In the genomic region with DNA sequence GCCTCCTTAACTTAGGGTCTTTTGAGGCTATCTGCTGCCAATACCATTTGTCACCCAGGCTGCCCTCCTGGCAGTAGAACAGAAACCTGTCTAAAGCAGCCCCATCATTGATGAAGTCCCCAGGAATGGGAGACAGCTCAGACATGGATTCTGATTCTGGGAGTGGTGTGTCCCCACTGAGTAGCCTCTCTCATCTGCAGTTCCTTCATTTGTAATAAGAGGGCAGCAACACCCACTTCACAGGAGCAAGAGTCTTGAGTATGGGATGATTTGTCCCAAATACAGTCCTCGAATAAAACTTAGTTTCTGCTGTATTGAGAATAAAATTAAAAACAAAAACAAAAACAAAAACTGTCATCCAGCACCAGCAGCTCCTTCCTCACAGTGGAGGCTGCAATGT, we compare ENCODE assay signal across 9 cellular contexts.
DNase-seq lines count a peak whose midpoint lies in the region; ATAC-seq, FAIRE-seq and TF ChIP-seq lines count a peak whose summit lies in the region.
"Had no signal": no experiment of that assay in that cellular context is flagged by ENCODE, and none has a peak within 500 bp of the region (broad histone marks: within the 10 kb centered on the region; RNA-seq: fewer than 3 reads in every experiment).

No MANE protein-coding gene starts in this region.

- H2AFZ ChIP-seq in H9 (ENCODE audit: low read length) (no peak overlapping the region), keratinocyte (ENCODE audit: control insufficient read depth, low read length) (no peak overlapping the region)

- no peak for ATAC-seq in GM21423 (IDR thresholded peaks at IDR 0.05; ENCODE audit: unreplicated experiment)

- H4K20me1 ChIP-seq in H9 (ENCODE audit: control insufficient read depth, insufficient read depth, insufficient read length) (no peaks in the 10 kb centered on the region), keratinocyte (ENCODE audit: control insufficient read depth, extremely low read depth, insufficient read depth, low read length) (no peaks in the 10 kb centered on the region)

- H3K4me1 ChIP-seq in Caco-2 (no peaks in the 10 kb centered on the region), H9 (ENCODE audit: insufficient read depth, low read length) (no peaks in the 10 kb centered on the region), keratinocyte (ENCODE audit: control insufficient read depth, extremely low read depth, insufficient read depth, low read length) (no peaks in the 10 kb centered on the region)

- H3K4me2 ChIP-seq in H9 (ENCODE audit: insufficient read depth, insufficient read length, low read length) = no peak overlapping the region
- no peak overlapping the region for H3K4me2 ChIP-seq in keratinocyte (ENCODE audit: control insufficient read depth, extremely low read depth, insufficient read depth, low read depth, low read length)

- no peak overlapping the region for H2BK120ac ChIP-seq in H9 (ENCODE audit: low read depth, low read length, poor library complexity, severe bottlenecking)

- H3K9me1 ChIP-seq in keratinocyte (ENCODE audit: control insufficient read depth, extremely low read depth, insufficient read depth, low read length) = no peaks in the 10 kb centered on the region

- H3K14ac ChIP-seq in H9 (ENCODE audit: insufficient read depth, low read length) = no peak overlapping the region

- intact Hi-C loops in Caco-2 (cut with micrococcal nuclease; ENCODE audit: unreplicated experiment) = loop anchor here (5.0 kb wide), 1 partner anchor 165 kb away; no protein-coding TSS in a partner anchor

- no peak overlapping the region for H3T11ph ChIP-seq in H9 (ENCODE audit: low read length)

- H3K23ac ChIP-seq in H9 (ENCODE audit: insufficient read length, low read depth, low read length) = no peak overlapping the region

- POLR2A ChIA-PET in Caco-2 (lab: Charles Lee) (no interaction called here), RWPE1 (lab: Yijun Ruan, JAX; ENCODE audit: low non-redundant PET) (no interaction called here)

- H4K8ac ChIP-seq in H9 (replicated peaks; ENCODE audit: insufficient read length, low read depth, low read length) = no peak overlapping the region

- no peak for FAIRE-seq in keratinocyte (lab: Jason Lieb, UNC)

- dilution Hi-C loops in keratinocyte (cut with MboI; ENCODE audit: extremely low pct_ligation_motif_present, low sequenced_read_pairs) = no loop called here

- TF ChIP-seq CTCF in Caco-2 (IDR thresholded peaks at IDR 0.05; ENCODE audit: insufficient read depth in 1 of 2, low read depth in 1 of 2, low read length in 1 of 2, severe bottlenecking in 1 of 2, unreplicated experiment in 1 of 2) (peak; percentile 31 to 41), H9 (conservative IDR thresholded peaks at IDR 0.05) (peak; percentile 65), RWPE1 (conservative IDR thresholded peaks at IDR 0.05; ENCODE audit: low read depth) (no peak; the same call in 1 of the 2 replicates), keratinocyte (optimal IDR thresholded peaks at IDR 0.05 in 1 of 3, IDR thresholded peaks at IDR 0.05 in 1 of 3, conservative IDR thresholded peaks at IDR 0.05 in 1 of 3; ENCODE audit: extremely low read depth in 1 of 3, insufficient read depth in 2 of 3, low read length in 3 of 3) (peak; percentile 18 to 36 (median 36))

- H3K9me3 Mint-ChIP-seq in Caco-2 (ENCODE audit: unreplicated experiment) (no peaks in the 10 kb centered on the region), H9 (no peaks in the 10 kb centered on the region)

- CTCF ChIA-PET in Caco-2 (lab: Charles Lee) (no interaction called here), RWPE1 (lab: Yijun Ruan, JAX) (interaction anchor here (0.5 to 0.8 kb wide), 5 partner anchors 28 to 864 kb away, joined by 3 to 5 read pairs (median 4); no protein-coding TSS in a partner anchor)

- BruUV-seq in Caco-2 (replicated peaks; lab: Mats Ljungman, UMichigan) = no TSS peak

- H3K9me3 ChIP-seq in Caco-2 = no peaks in the 10 kb centered on the region
- no peaks in the 10 kb centered on the region for H3K9me3 ChIP-seq in H9 (ENCODE audit: control insufficient read depth, low read depth, low read length)
- no peaks in the 10 kb centered on the region for H3K9me3 ChIP-seq in keratinocyte (ENCODE audit: control insufficient read depth, low read depth, low read length)

- no peak overlapping the region for H3K4ac ChIP-seq in H9 (ENCODE audit: low read depth, low read length)

- H3K27me3 Mint-ChIP-seq in Caco-2 (ENCODE audit: insufficient read depth, unreplicated experiment) (peaks cover 18% of the 10 kb centered on the region), H9 (ENCODE audit: low read depth) (peaks cover 4% of the 10 kb centered on the region)

- H3K79me2 ChIP-seq in H9 (ENCODE audit: insufficient read depth, low read length) = no peaks in the 10 kb centered on the region
- no peaks in the 10 kb centered on the region for H3K79me2 ChIP-seq in keratinocyte (ENCODE audit: control insufficient read depth, insufficient read depth, low read length)

- H3K9ac ChIP-seq in H9 (ENCODE audit: extremely low read depth, insufficient read length, low read length) = no peak overlapping the region
- H3K9ac ChIP-seq in keratinocyte (ENCODE audit: control insufficient read depth, extremely low read depth, insufficient read depth, low read length) = no peak overlapping the region

- H3K23me2 ChIP-seq in H9 (ENCODE audit: insufficient read length, low read depth, low read length, poor library complexity, severe bottlenecking) = no peaks in the 10 kb centered on the region

- no peak overlapping the region for H3K4me3 ChIP-seq in Caco-2 (ENCODE audit: low read depth, low read length)
- no peak overlapping the region for H3K4me3 ChIP-seq in keratinocyte (ENCODE audit: control insufficient read depth in 2 of 3, extremely low read depth in 1 of 3, insufficient read depth in 2 of 3, low read depth in 1 of 3, low read length in 3 of 3)
- H3K4me3 ChIP-seq: lung had no signal

- H3K27me3 ChIP-seq in Caco-2 (replicated peaks; ENCODE audit: control insufficient read depth, insufficient read depth, low read length) (no peaks in the 10 kb centered on the region), H9 (ENCODE audit: insufficient read depth, low read length) (no peaks in the 10 kb centered on the region), keratinocyte (ENCODE audit: control insufficient read depth, extremely low read depth, insufficient read depth, low read length) (no peaks in the 10 kb centered on the region)

- H3K79me1 ChIP-seq in H9 (ENCODE audit: insufficient read depth, low read depth, low read length, poor library complexity, severe bottlenecking) = no peaks in the 10 kb centered on the region

- no peak overlapping the region for H3K27ac ChIP-seq in H9 (ENCODE audit: insufficient read length, low read depth, low read length)
- H3K27ac ChIP-seq in RWPE1 = no peak overlapping the region
- no peak overlapping the region for H3K27ac ChIP-seq in keratinocyte (ENCODE audit: control insufficient read depth, insufficient read depth, low read length)

- no peak overlapping the region for H2BK15ac ChIP-seq in H9 (ENCODE audit: low read depth, low read length)

- no peak overlapping the region for H3K18ac ChIP-seq in H9 (ENCODE audit: insufficient read length, low read depth, low read length)

- no peaks in the 10 kb centered on the region for H3K36me3 ChIP-seq in Caco-2 (ENCODE audit: control insufficient read depth, insufficient read depth, low read length)
- no peaks in the 10 kb centered on the region for H3K36me3 ChIP-seq in keratinocyte (ENCODE audit: control insufficient read depth in 2 of 2, extremely low read depth in 1 of 2, insufficient read depth in 2 of 2, low read length in 2 of 2)

- no peak overlapping the region for H3K56ac ChIP-seq in H9 (ENCODE audit: insufficient read length, low read depth, low read length)

- no peak overlapping the region for H2BK12ac ChIP-seq in H9 (ENCODE audit: insufficient read length, low read depth, low read length)

- H4K91ac ChIP-seq in H9 (ENCODE audit: insufficient read length, low read depth, low read length) = no peak overlapping the region

- H2AK5ac ChIP-seq in H9 (ENCODE audit: insufficient read length, low read length) = no peak overlapping the region

- H3K27ac Mint-ChIP-seq in Caco-2 (ENCODE audit: unreplicated experiment) (no peak overlapping the region), H9 (no peak overlapping the region; a peak in 1 of 7 replicates)

- H2BK5ac ChIP-seq in H9 (ENCODE audit: insufficient read length, low read length) = no peak overlapping the region

- H3K4me1 Mint-ChIP-seq in Caco-2 (ENCODE audit: low read depth, unreplicated experiment) (no peaks in the 10 kb centered on the region), H9 (peaks cover 0 to 6% of the 10 kb centered on the region in 2 experiments; a peak in 2 of 4 replicates)

- DNase-seq in Caco-2 (peak in 1 of 2 experiments; percentile 29), H9 (no peak), RWPE1 (ENCODE audit: low spot score) (peak; percentile 26), keratinocyte (ENCODE audit: low read depth, low spot score) (no peak), NK-92 (lab: John Stamatoyannopoulos, UW; ENCODE audit: unreplicated experiment) (no peak)
- no peak for DNase-seq in activated effector memory CD4-positive, alpha-beta T cell treated with anti-CD3 and anti-CD28 coated beads, Interleukin-2, amount 50 U/mL, for 16 hours
- no peak for DNase-seq in activated CD4-positive, alpha-beta T cell treated with anti-CD3 and anti-CD28 coated beads for 1 hour

- H3K36me3 Mint-ChIP-seq in Caco-2 (ENCODE audit: insufficient read depth, unreplicated experiment) = no peaks in the 10 kb centered on the region
- no peaks in the 10 kb centered on the region for H3K36me3 Mint-ChIP-seq in H9 (ENCODE audit: insufficient read depth in 1 of 3, low read depth in 3 of 3)

- H2BK20ac ChIP-seq in H9 (ENCODE audit: low read depth, low read length, poor library complexity, severe bottlenecking) = no peak overlapping the region

- no peak overlapping the region for H3K4me3 Mint-ChIP-seq in Caco-2 (ENCODE audit: unreplicated experiment)
- no peak overlapping the region for H3K4me3 Mint-ChIP-seq in H9

- WGBS in H9 (ENCODE audit: extremely low coverage, insufficient read length, low lambda C conversion rate) = no CpG with 5 or more reads among the region's 1 CpG

- H4K5ac ChIP-seq in H9 (ENCODE audit: insufficient read length, low read depth, low read length) = no peak overlapping the region
